8 cellular contexts compared by ENCODE assay signal in the genomic region with DNA sequence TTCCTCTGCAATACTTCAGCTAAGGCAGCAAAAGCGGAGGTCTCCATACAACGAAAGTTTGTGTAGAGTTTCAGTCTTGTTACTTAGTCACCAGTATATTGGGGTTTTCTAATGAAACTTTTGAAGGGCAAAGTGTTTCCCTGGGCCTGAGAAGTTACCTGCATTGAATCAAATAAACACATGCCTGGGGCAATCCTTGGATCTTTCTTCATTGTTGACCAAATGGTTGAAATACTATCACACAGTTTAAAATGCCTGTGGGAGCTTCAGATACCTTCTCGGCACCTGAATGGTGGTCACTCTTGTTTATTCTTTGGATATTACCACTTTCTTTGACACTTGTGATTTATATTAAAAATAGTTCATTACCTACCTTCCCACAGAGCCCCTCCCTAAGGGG. TPM values are rescaled to one million over a fixed set of nuclear protein-coding genes. Genes with fewer than 3 reads are reported as not detected.
DNase-seq lines count a peak whose midpoint lies in the region; ATAC-seq, FAIRE-seq and TF ChIP-seq lines count a peak whose summit lies in the region.

No MANE protein-coding gene starts in this region.

- H4K20me1 ChIP-seq in astrocyte (ENCODE audit: insufficient read depth, low read length) = peaks cover 30% of the 10 kb centered on the region

- H3K36me3 Mint-ChIP-seq in astrocyte (ENCODE audit: low read depth, unreplicated experiment) (no peaks in the 10 kb centered on the region), mesothelial cell of epicardium (peaks cover 2% of the 10 kb centered on the region)

- H3K4me1 Mint-ChIP-seq in astrocyte (ENCODE audit: low read depth, unreplicated experiment) (peaks cover 21% of the 10 kb centered on the region), mesothelial cell of epicardium (peaks cover 37% of the 10 kb centered on the region)

- ATAC-seq in HG02571 (IDR thresholded peaks at IDR 0.05; ENCODE audit: unreplicated experiment) = peak; percentile 7

- H3K27ac ChIP-seq in ACC112 (ENCODE audit: low read depth, low read length) (peak overlapping the region; percentile 63), astrocyte (ENCODE audit: low read depth, low read length) (peak overlapping the region; percentile 65)

- DNase-seq in astrocyte (ENCODE audit: low read depth) (no peak), mesothelial cell of epicardium (ENCODE audit: low spot score in 2 of 2, unreplicated experiment in 2 of 2) (no peak), AG08395 (ENCODE audit: low spot score) (no peak), posterior vena cava (ENCODE audit: low spot score) (no peak)
- no peak for DNase-seq in effector CD8-positive, alpha-beta T cell (lab: John Stamatoyannopoulos, UW)
- no peak for DNase-seq in stimulated activated naive CD4-positive, alpha-beta T cell treated with Interleukin-2 at 50 U/mL for 16 hours (lab: John Stamatoyannopoulos, UW)

- H3K4me2 ChIP-seq in astrocyte (ENCODE audit: low read length) = peak overlapping the region; percentile 92

- H3K27ac Mint-ChIP-seq in astrocyte (ENCODE audit: unreplicated experiment) = peak overlapping the region; percentile 75
- H3K27ac Mint-ChIP-seq in mesothelial cell of epicardium = peak overlapping the region; percentile 96

- H3K4me3 ChIP-seq in ACC112 (ENCODE audit: low read depth, low read length) (peak overlapping the region; percentile 85), astrocyte (ENCODE audit: insufficient read depth, low read depth, low read length) (peak overlapping the region; percentile 75)

- H2AFZ ChIP-seq in ACC112 (ENCODE audit: low read length, unreplicated experiment) = peak overlapping the region; percentile 84
- H2AFZ ChIP-seq in astrocyte (ENCODE audit: low read depth, low read length) = no peak overlapping the region

- H3K9ac ChIP-seq in astrocyte (ENCODE audit: low read length) = peak overlapping the region; percentile 85

- H3K4me1 ChIP-seq in ACC112 (ENCODE audit: control insufficient read depth, insufficient read depth, low read length, unreplicated experiment) (peaks cover 27% of the 10 kb centered on the region), astrocyte (ENCODE audit: insufficient read depth, low read length) (peaks cover 24% of the 10 kb centered on the region)

- H3K4me3 Mint-ChIP-seq in astrocyte (ENCODE audit: unreplicated experiment) = peak overlapping the region; percentile 92
- H3K4me3 Mint-ChIP-seq in mesothelial cell of epicardium = peak overlapping the region; percentile 93

- no peak for TF ChIP-seq CTCF in astrocyte (IDR thresholded peaks at IDR 0.05; ENCODE audit: insufficient read depth, low read depth, low read length)
- TF ChIP-seq CTCF in mesothelial cell of epicardium (IDR thresholded peaks at IDR 0.05; ENCODE audit: unreplicated experiment) = no peak

- H3K27me3 Mint-ChIP-seq in astrocyte (ENCODE audit: low read depth, unreplicated experiment) = peaks cover 2% of the 10 kb centered on the region
- H3K27me3 Mint-ChIP-seq in mesothelial cell of epicardium (ENCODE audit: low read depth) = no peaks in the 10 kb centered on the region

- H3K9me3 Mint-ChIP-seq in astrocyte (ENCODE audit: unreplicated experiment) = no peaks in the 10 kb centered on the region
- H3K9me3 Mint-ChIP-seq in mesothelial cell of epicardium = no peaks in the 10 kb centered on the region

- no peaks in the 10 kb centered on the region for H3K27me3 ChIP-seq in ACC112 (ENCODE audit: insufficient read depth, low read length)
- no peaks in the 10 kb centered on the region for H3K27me3 ChIP-seq in astrocyte (ENCODE audit: insufficient read depth, low read length)

- H3K9me3 ChIP-seq in astrocyte (ENCODE audit: insufficient read depth, low read depth, low read length) = no peaks in the 10 kb centered on the region

- H3K79me2 ChIP-seq in ACC112 (ENCODE audit: control insufficient read depth, insufficient read depth, low read length, unreplicated experiment) (peaks cover 39% of the 10 kb centered on the region), astrocyte (ENCODE audit: insufficient read depth, low read length) (peaks cover 33% of the 10 kb centered on the region)

- intact Hi-C loops in posterior vena cava (cut with DNase I) = loop anchor here (2.0 to 5.0 kb wide), 2 partner anchors 56 to 162 kb away; no protein-coding TSS in a partner anchor

- FAIRE-seq in astrocyte (lab: Jason Lieb, UNC) = no peak

- H3K36me3 ChIP-seq in ACC112 (ENCODE audit: insufficient read depth, low read length) (no peaks in the 10 kb centered on the region), astrocyte (ENCODE audit: insufficient read depth, low read length) (peaks cover 6% of the 10 kb centered on the region)

RNA-seq across cellular contexts. Expression of gene CHSY1, which starts 1.0 kb away (rescaled TPM):
- total RNA-seq in astrocyte (42.2 and 48.0 TPM in 2 replicates), mesothelial cell of epicardium (65.1 to 71.6 TPM (median 69.3 TPM) in 3 replicates), posterior vena cava (10 to 100 TPM; 48.6 to 57.3 TPM)

RNA-seq across cellular contexts. Expression of gene SELENOS, which starts 24.4 kb away (rescaled TPM):
- 71.2 and 79.4 TPM in 2 replicates for total RNA-seq in astrocyte
- 38.1 to 45.2 TPM (median 44.7 TPM) in 3 replicates for total RNA-seq in mesothelial cell of epicardium
- 10 to 100 TPM; 67.4 to 76.7 TPM for total RNA-seq in posterior vena cava

RNA-seq across cellular contexts. Expression of gene SNRPA1, which starts 42.2 kb away (rescaled TPM):
- total RNA-seq in astrocyte (65.9 and 79.5 TPM in 2 replicates), mesothelial cell of epicardium (82.2 to 86.2 TPM (median 82.8 TPM) in 3 replicates), posterior vena cava (10 to 100 TPM; 33.6 to 38.2 TPM)
